19 cellular contexts compared by ENCODE assay signal in the genomic region with DNA sequence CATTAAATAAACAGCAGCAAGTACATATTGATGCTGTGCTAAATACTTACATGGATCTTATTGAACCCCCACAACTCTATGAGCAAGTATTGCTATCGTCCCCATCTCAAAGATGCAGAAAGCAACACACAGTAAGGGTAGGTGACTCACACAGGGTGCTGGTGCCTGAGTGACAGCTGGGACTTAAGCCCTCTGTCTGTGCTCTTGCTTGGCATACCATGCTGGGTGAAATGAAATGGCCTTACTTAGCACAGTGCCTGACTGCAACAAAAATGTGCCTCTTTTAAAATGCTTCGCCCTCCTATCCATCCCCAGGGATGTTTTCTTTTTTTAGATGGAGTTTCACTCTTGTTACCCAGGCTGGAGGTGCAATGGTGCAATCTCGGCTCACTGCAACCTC. TPM values are rescaled to one million over a fixed set of nuclear protein-coding genes. Genes with fewer than 3 reads are reported as not detected.
DNase-seq lines count a peak whose midpoint lies in the region; ATAC-seq, FAIRE-seq and TF ChIP-seq lines count a peak whose summit lies in the region.
"Had no signal": no experiment of that assay in that cellular context is flagged by ENCODE, and none has a peak within 500 bp of the region (broad histone marks: within the 10 kb centered on the region; RNA-seq: fewer than 3 reads in every experiment).

No MANE protein-coding gene starts in this region.

- H3K4me2 ChIP-seq in K562 (ENCODE audit: insufficient read depth, low read length) = no peak overlapping the region

- H3K9ac ChIP-seq in K562 (ENCODE audit: insufficient read depth in 1 of 2, low read depth in 2 of 2, low read length in 2 of 2) = no peak overlapping the region

- CTCF ChIA-PET in K562 (lab: Yijun Ruan, JAX; ENCODE audit: low intra/inter-chr PET ratio) = no interaction called here

- peak overlapping the region; percentile 63 for H3K27ac Mint-ChIP-seq in activated naive CD8-positive, alpha-beta T cell treated with anti-CD3 and anti-CD28 coated beads, Interleukin-2, amount 10 ng/mL, durations not matched to agents 7 days and 5 days
- H3K27ac Mint-ChIP-seq in activated naive CD8-positive, alpha-beta T cell treated with anti-CD3 and anti-CD28 coated beads for 36 hours = no peak overlapping the region

- H3K27me3 ChIP-seq in K562 (ENCODE audit: control insufficient read depth in 2 of 2, insufficient read depth in 2 of 2, low read length in 2 of 2) = no peaks in the 10 kb centered on the region
- H3K27me3 ChIP-seq: ascending aorta, neutrophil, spleen had no signal

- intact Hi-C loops in K562 (cut with micrococcal nuclease) = no loop called here

- peaks cover 0 to 4% of the 10 kb centered on the region in 2 experiments; a peak in 1 of 5 replicates for H3K4me1 ChIP-seq in K562 (replicated peaks in 1 of 2; ENCODE audit: control insufficient read depth in 2 of 2, insufficient read depth in 2 of 2, low read length in 2 of 2)

- H2AFZ ChIP-seq in K562 (ENCODE audit: low read depth, low read length) = no peak overlapping the region

- H3K27ac ChIP-seq in K562 (ENCODE audit: extremely low read depth, low read depth, low read length) = no peak overlapping the region
- H3K27ac ChIP-seq: ascending aorta, neutrophil, spleen had no signal

- no peaks in the 10 kb centered on the region for H3K9me1 ChIP-seq in K562 (ENCODE audit: control insufficient read depth, insufficient read depth, low read length)

- H3K36me3 ChIP-seq in K562 (ENCODE audit: control insufficient read depth, insufficient read depth, low read length) = peaks cover 27% of the 10 kb centered on the region; the same call in 1 of the 3 replicates
- H3K36me3 ChIP-seq: ascending aorta had no signal

- H3K79me2 ChIP-seq in K562 (ENCODE audit: control insufficient read depth, insufficient read depth, low read length) = no peaks in the 10 kb centered on the region

- no peaks in the 10 kb centered on the region for H4K20me1 ChIP-seq in K562 (replicated peaks; ENCODE audit: control insufficient read depth, insufficient read depth, low read length)

- FAIRE-seq in K562 (lab: Jason Lieb, UNC) = no peak
- FAIRE-seq: TTC549 had no signal

- in situ Hi-C loops in K562 (cut with MboI) = no loop called here

- no peak for TF ChIP-seq RAD21 in K562 (CRISPR knock-in tag; conservative IDR thresholded peaks at IDR 0.05 in 1 of 2, IDR thresholded peaks at IDR 0.05 in 1 of 2)

- ATAC-seq in activated naive CD8-positive, alpha-beta T cell treated with anti-CD3 and anti-CD28 coated beads, Interleukin-2, amount 10 ng/mL, durations not matched to agents 7 days and 5 days (ENCODE audit: low read depth) = no peak
- ATAC-seq in K562 = no peak

- no peak overlapping the region for H3K4me3 ChIP-seq in K562
- H3K4me3 ChIP-seq: ascending aorta, spleen had no signal

- no peaks in the 10 kb centered on the region for H3K9me3 ChIP-seq in K562 (replicated peaks; ENCODE audit: control insufficient read depth, insufficient read depth, low read depth, low read length)
- H3K9me3 ChIP-seq: ascending aorta, neutrophil, spleen had no signal

- no peak for DNase-seq in activated naive CD8-positive, alpha-beta T cell treated with anti-CD3 and anti-CD28 coated beads, Interleukin-2, amount 10 ng/mL, durations not matched to agents 7 days and 5 days
- DNase-seq in activated naive CD8-positive, alpha-beta T cell treated with anti-CD3 and anti-CD28 coated beads for 36 hours = no peak
- peak; percentile 35 for DNase-seq in M059J (ENCODE audit: low read depth)
- DNase-seq in K562 (ENCODE audit: extremely low read depth in 1 of 4, low spot score in 3 of 4) = no peak
- no peak for DNase-seq in foreskin melanocyte
- DNase-seq in NCI-H510A treated with DMSO at 0.1 percent for 48 hours (lab: John Stamatoyannopoulos, UW) = no peak
- DNase-seq in activated CD4-positive, alpha-beta T cell treated with anti-CD3 and anti-CD28 coated beads for 4 hours = no peak
- no peak for DNase-seq in GM10266 (ENCODE audit: extremely low spot score)
- DNase-seq: activated CD4-positive, alpha-beta T cell treated with anti-CD3 and anti-CD28 coated beads, Interleukin-2, amount 50 U/mL, for 1 hour; GOT3; head of caudate nucleus; immature natural killer cell; NCI-H1436 treated with DMSO at 0.1 percent for 48 hours; NCI-H226 had no signal

- WGBS in K562 (ENCODE audit: insufficient coverage, low coverage, missing lambda C conversion rate) = 51% methylated on average over 2 of the region's 3 CpGs

- H3K27me3 Mint-ChIP-seq in activated naive CD8-positive, alpha-beta T cell treated with anti-CD3 and anti-CD28 coated beads, Interleukin-2, amount 10 ng/mL, durations not matched to agents 7 days and 5 days = no peaks in the 10 kb centered on the region
- no peaks in the 10 kb centered on the region for H3K27me3 Mint-ChIP-seq in activated naive CD8-positive, alpha-beta T cell treated with anti-CD3 and anti-CD28 coated beads for 36 hours

- H3K4me3 Mint-ChIP-seq in activated naive CD8-positive, alpha-beta T cell treated with anti-CD3 and anti-CD28 coated beads, Interleukin-2, amount 10 ng/mL, durations not matched to agents 7 days and 5 days = no peak overlapping the region
- H3K4me3 Mint-ChIP-seq in activated naive CD8-positive, alpha-beta T cell treated with anti-CD3 and anti-CD28 coated beads for 36 hours = no peak overlapping the region
- H3K4me3 Mint-ChIP-seq: immature natural killer cell had no signal

- no peak for TF ChIP-seq POLR2A in K562 (conservative IDR thresholded peaks at IDR 0.05)

- TF ChIP-seq CTCF in K562 (IDR thresholded peaks at IDR 0.05 in 2 of 3, conservative IDR thresholded peaks at IDR 0.05 in 1 of 3; ENCODE audit: insufficient read depth in 2 of 3, low read depth in 1 of 3, low read length in 3 of 3) (no peak), GM10266 (IDR thresholded peaks at IDR 0.05; ENCODE audit: control insufficient read depth, insufficient read depth, low read depth, missing control alignments) (no peak)

- POLR2A ChIA-PET in activated naive CD8-positive, alpha-beta T cell treated with anti-CD3 and anti-CD28 coated beads, Interleukin-2, amount 10 ng/mL, durations not matched to agents 7 days and 5 days (lab: Charles Lee) = no interaction called here
- POLR2A ChIA-PET in K562 (lab: Yijun Ruan, JAX) = interaction anchor here (0.5 kb wide), 1 partner anchor 349 kb away, joined by 3 read pairs; no protein-coding TSS in a partner anchor

- peaks cover 16% of the 10 kb centered on the region for H3K36me3 Mint-ChIP-seq in activated naive CD8-positive, alpha-beta T cell treated with anti-CD3 and anti-CD28 coated beads, Interleukin-2, amount 10 ng/mL, durations not matched to agents 7 days and 5 days
- peaks cover 7% of the 10 kb centered on the region for H3K36me3 Mint-ChIP-seq in activated naive CD8-positive, alpha-beta T cell treated with anti-CD3 and anti-CD28 coated beads for 36 hours

- TF ChIP-seq EP300 in K562 (IDR thresholded peaks at IDR 0.05; ENCODE audit: low read length) = no peak

- peaks cover 2% of the 10 kb centered on the region for H3K4me1 Mint-ChIP-seq in activated naive CD8-positive, alpha-beta T cell treated with anti-CD3 and anti-CD28 coated beads, Interleukin-2, amount 10 ng/mL, durations not matched to agents 7 days and 5 days
- no peaks in the 10 kb centered on the region for H3K4me1 Mint-ChIP-seq in activated naive CD8-positive, alpha-beta T cell treated with anti-CD3 and anti-CD28 coated beads for 36 hours
- H3K4me1 Mint-ChIP-seq: immature natural killer cell had no signal

- no TSS peak for BruUV-seq in K562 (replicated peaks; lab: Mats Ljungman, UMichigan)

- H3K9me3 Mint-ChIP-seq in activated naive CD8-positive, alpha-beta T cell treated with anti-CD3 and anti-CD28 coated beads, Interleukin-2, amount 10 ng/mL, durations not matched to agents 7 days and 5 days = no peaks in the 10 kb centered on the region
- no peaks in the 10 kb centered on the region for H3K9me3 Mint-ChIP-seq in activated naive CD8-positive, alpha-beta T cell treated with anti-CD3 and anti-CD28 coated beads for 36 hours
- H3K9me3 Mint-ChIP-seq: immature natural killer cell had no signal

RNA-seq across cellular contexts. Expression of a gene that starts 0.8 kb away (rescaled TPM):
- under 1 TPM in 1 of 2 experiments, not detected in 1; 0.34 TPM for total RNA-seq in activated naive CD8-positive, alpha-beta T cell treated with anti-CD3 and anti-CD28 coated beads, Interleukin-2, amount 10 ng/mL, durations not matched to agents 7 days and 5 days
- not detected for total RNA-seq in activated naive CD8-positive, alpha-beta T cell treated with anti-CD3 and anti-CD28 coated beads for 36 hours
- total RNA-seq in M059J (2014; rRNA removed; shearing (Covaris generic)) = not detected in 2 replicates
- total RNA-seq in K562 (2011; cell fraction: chromatin; rRNA removed; ENCODE audit: low replicate concordance) = not detected in 2 replicates
- not detected in 2 replicates for total RNA-seq in K562 (2011; cell fraction: nucleolus; rRNA removed)
- not detected in 2 replicates for total RNA-seq in K562 (2011; cell fraction: nucleoplasm; rRNA removed)
- total RNA-seq in K562 (2014; rRNA removed) (not detected in 2 replicates), K562 (2014; rRNA removed; fragmentation: Illumina TruSeq; extraction: Trizol) (not detected in 2 replicates), K562 (2015; rRNA removed; fragmentation: Illumina TruSeq; extraction: Trizol) (not detected in 2 replicates), K562 (2021) (not detected in 2 replicates)
- polyA plus RNA-seq in K562 (2011; rRNA removed) (not detected in 2 replicates), K562 (2014; fragmentation: Illumina TruSeq; extraction: Trizol) (not detected in 2 replicates), K562 (2014; fragmentation: Nextera tagmentation; extraction: Ambion mirVana) (not detected), K562 (2014; rRNA removed) (not detected in 2 replicates)
- not detected in 2 replicates for polyA plus RNA-seq in K562 (2011; cell fraction: cytosol; rRNA removed)
- polyA plus RNA-seq in K562 (2011; cell fraction: nucleus; rRNA removed) = not detected in 2 replicates
- polyA plus RNA-seq in K562 (2012) = 0.08 and 0.30 TPM in 2 replicates
- not detected in 2 replicates for polyA minus RNA-seq in K562 (2011; rRNA and poly(A)+ RNA removed)
- polyA minus RNA-seq in K562 (2011; cell fraction: cytosol; rRNA and poly(A)+ RNA removed) = not detected in 2 replicates
- polyA minus RNA-seq in K562 (2011; cell fraction: nucleus; rRNA and poly(A)+ RNA removed) = not detected in 2 replicates
- total RNA-seq: ascending aorta, liver, spleen had no signal
- polyA plus RNA-seq: immature natural killer cell, liver, spleen had no signal

RNA-seq across cellular contexts. Expression of a gene that starts 20.9 kb away (rescaled TPM):
- total RNA-seq in activated naive CD8-positive, alpha-beta T cell treated with anti-CD3 and anti-CD28 coated beads, Interleukin-2, amount 10 ng/mL, durations not matched to agents 7 days and 5 days = 10 to 100 TPM; 73.9 to 86.9 TPM
- 10 to 100 TPM; 80.5 to 86.5 TPM for total RNA-seq in activated naive CD8-positive, alpha-beta T cell treated with anti-CD3 and anti-CD28 coated beads for 36 hours
- total RNA-seq in M059J (2014; rRNA removed; shearing (Covaris generic)) = 45.5 and 67.5 TPM in 2 replicates
- total RNA-seq in K562 (2011; cell fraction: chromatin; rRNA removed; ENCODE audit: low replicate concordance) = 74.0 and 78.2 TPM in 2 replicates
- 35.1 and 39.2 TPM in 2 replicates for total RNA-seq in K562 (2011; cell fraction: nucleolus; rRNA removed)
- 40.6 and 51.8 TPM in 2 replicates for total RNA-seq in K562 (2011; cell fraction: nucleoplasm; rRNA removed)
- total RNA-seq in K562 (2014; rRNA removed) (16.8 and 21.5 TPM in 2 replicates), K562 (2014; rRNA removed; fragmentation: Illumina TruSeq; extraction: Trizol) (15.7 and 17.2 TPM in 2 replicates), K562 (2015; rRNA removed; fragmentation: Illumina TruSeq; extraction: Trizol) (18.1 and 18.6 TPM in 2 replicates), K562 (2021) (34.2 and 42.8 TPM in 2 replicates)
- polyA plus RNA-seq in K562 (2011; rRNA removed) (10.5 and 14.1 TPM in 2 replicates), K562 (2014; fragmentation: Illumina TruSeq; extraction: Trizol) (41.7 and 46.9 TPM in 2 replicates), K562 (2014; fragmentation: Nextera tagmentation; extraction: Ambion mirVana) (1 to 10 TPM; 8.9 to 9.5 TPM), K562 (2014; rRNA removed) (18.5 and 18.7 TPM in 2 replicates)
- 14.0 and 14.7 TPM in 2 replicates for polyA plus RNA-seq in K562 (2011; cell fraction: cytosol; rRNA removed)
- polyA plus RNA-seq in K562 (2011; cell fraction: nucleus; rRNA removed) = 25.1 and 36.9 TPM in 2 replicates
- polyA plus RNA-seq in K562 (2012) = 29.6 and 36.5 TPM in 2 replicates
- 16.2 and 20.7 TPM in 2 replicates for polyA minus RNA-seq in K562 (2011; rRNA and poly(A)+ RNA removed)
- 20.0 and 22.3 TPM in 2 replicates for polyA minus RNA-seq in K562 (2011; cell fraction: cytosol; rRNA and poly(A)+ RNA removed)
- 12.3 and 17.5 TPM in 2 replicates for polyA minus RNA-seq in K562 (2011; cell fraction: nucleus; rRNA and poly(A)+ RNA removed)
- total RNA-seq: ascending aorta had no signal

RNA-seq across cellular contexts. Expression of a gene that starts 21.0 kb away (rescaled TPM):
- total RNA-seq in activated naive CD8-positive, alpha-beta T cell treated with anti-CD3 and anti-CD28 coated beads, Interleukin-2, amount 10 ng/mL, durations not matched to agents 7 days and 5 days = 10 to 100 TPM; 50.3 to 53.8 TPM
- total RNA-seq in activated naive CD8-positive, alpha-beta T cell treated with anti-CD3 and anti-CD28 coated beads for 36 hours = 10 to 100 TPM; 51.4 to 65.7 TPM
- total RNA-seq in M059J (2014; rRNA removed; shearing (Covaris generic)) = 68.6 and 69.4 TPM in 2 replicates
- 10.8 and 16.2 TPM in 2 replicates for total RNA-seq in K562 (2011; cell fraction: chromatin; rRNA removed; ENCODE audit: low replicate concordance)
- 9.8 and 11.3 TPM in 2 replicates for total RNA-seq in K562 (2011; cell fraction: nucleolus; rRNA removed)
- 12.3 and 16.2 TPM in 2 replicates for total RNA-seq in K562 (2011; cell fraction: nucleoplasm; rRNA removed)
- total RNA-seq in K562 (2014; rRNA removed) = 27.0 and 28.2 TPM in 2 replicates
- 28.8 and 33.4 TPM in 2 replicates for total RNA-seq in K562 (2014; rRNA removed; fragmentation: Illumina TruSeq; extraction: Trizol)
- 29.1 and 29.6 TPM in 2 replicates for total RNA-seq in K562 (2015; rRNA removed; fragmentation: Illumina TruSeq; extraction: Trizol)
- 21.8 and 25.2 TPM in 2 replicates for total RNA-seq in K562 (2021)
- 53.9 and 62.7 TPM in 2 replicates for polyA plus RNA-seq in K562 (2011; rRNA removed)
- 42.3 and 46.3 TPM in 2 replicates for polyA plus RNA-seq in K562 (2011; cell fraction: cytosol; rRNA removed)
- polyA plus RNA-seq in K562 (2011; cell fraction: nucleus; rRNA removed) = 12.5 and 14.1 TPM in 2 replicates
- 21.0 and 31.4 TPM in 2 replicates for polyA plus RNA-seq in K562 (2012)
- polyA plus RNA-seq in K562 (2014; fragmentation: Illumina TruSeq; extraction: Trizol) = 40.3 and 45.4 TPM in 2 replicates
- 10 to 100 TPM; 20.8 to 30.7 TPM for polyA plus RNA-seq in K562 (2014; fragmentation: Nextera tagmentation; extraction: Ambion mirVana)
- polyA plus RNA-seq in K562 (2014; rRNA removed) = 27.3 and 29.5 TPM in 2 replicates
- 19.8 and 25.2 TPM in 2 replicates for polyA minus RNA-seq in K562 (2011; rRNA and poly(A)+ RNA removed)
- polyA minus RNA-seq in K562 (2011; cell fraction: cytosol; rRNA and poly(A)+ RNA removed) = 19.8 and 21.4 TPM in 2 replicates
- 3.6 and 6.2 TPM in 2 replicates for polyA minus RNA-seq in K562 (2011; cell fraction: nucleus; rRNA and poly(A)+ RNA removed)

RNA-seq across cellular contexts. Expression of a gene that starts 21.2 kb away (rescaled TPM):
- total RNA-seq in activated naive CD8-positive, alpha-beta T cell treated with anti-CD3 and anti-CD28 coated beads, Interleukin-2, amount 10 ng/mL, durations not matched to agents 7 days and 5 days = not detected
- not detected for total RNA-seq in activated naive CD8-positive, alpha-beta T cell treated with anti-CD3 and anti-CD28 coated beads for 36 hours
- total RNA-seq in M059J (2014; rRNA removed; shearing (Covaris generic)) = not detected in 2 replicates
- 0.16 TPM in 1 of 2 replicates, not detected in the other for total RNA-seq in K562 (2011; cell fraction: chromatin; rRNA removed; ENCODE audit: low replicate concordance)
- not detected in 2 replicates for total RNA-seq in K562 (2011; cell fraction: nucleolus; rRNA removed)
- not detected in 2 replicates for total RNA-seq in K562 (2011; cell fraction: nucleoplasm; rRNA removed)
- total RNA-seq in K562 (2014; rRNA removed) = not detected in 2 replicates
- not detected in 2 replicates for total RNA-seq in K562 (2014; rRNA removed; fragmentation: Illumina TruSeq; extraction: Trizol)
- total RNA-seq in K562 (2015; rRNA removed; fragmentation: Illumina TruSeq; extraction: Trizol) = not detected in 2 replicates
- not detected in 2 replicates for total RNA-seq in K562 (2021)
- polyA plus RNA-seq in K562 (2011; rRNA removed) = 0.03 TPM in 1 of 2 replicates, not detected in the other
- polyA plus RNA-seq in K562 (2011; cell fraction: cytosol; rRNA removed) = not detected in 2 replicates
- polyA plus RNA-seq in K562 (2011; cell fraction: nucleus; rRNA removed) = not detected in 2 replicates
- polyA plus RNA-seq in K562 (2012) = 0.72 and 0.83 TPM in 2 replicates
- polyA plus RNA-seq in K562 (2014; fragmentation: Illumina TruSeq; extraction: Trizol) = not detected in 2 replicates
- polyA plus RNA-seq in K562 (2014; fragmentation: Nextera tagmentation; extraction: Ambion mirVana) = under 1 TPM; 0.07 to 0.10 TPM
- not detected in 2 replicates for polyA plus RNA-seq in K562 (2014; rRNA removed)
- polyA minus RNA-seq in K562 (2011; rRNA and poly(A)+ RNA removed) = not detected in 2 replicates
- polyA minus RNA-seq in K562 (2011; cell fraction: cytosol; rRNA and poly(A)+ RNA removed) = not detected in 2 replicates
- polyA minus RNA-seq in K562 (2011; cell fraction: nucleus; rRNA and poly(A)+ RNA removed) = not detected in 2 replicates

RNA-seq across cellular contexts. Expression of a gene that starts 34.6 kb away (rescaled TPM):
- total RNA-seq in activated naive CD8-positive, alpha-beta T cell treated with anti-CD3 and anti-CD28 coated beads, Interleukin-2, amount 10 ng/mL, durations not matched to agents 7 days and 5 days = 1 to 10 TPM; 8.1 TPM
- 1 to 10 TPM; 5.6 to 6.2 TPM for total RNA-seq in activated naive CD8-positive, alpha-beta T cell treated with anti-CD3 and anti-CD28 coated beads for 36 hours
- total RNA-seq in M059J (2014; rRNA removed; shearing (Covaris generic)) = 33.5 and 37.8 TPM in 2 replicates
- total RNA-seq in K562 (2011; cell fraction: chromatin; rRNA removed; ENCODE audit: low replicate concordance) = 6.6 and 12.0 TPM in 2 replicates
- total RNA-seq in K562 (2011; cell fraction: nucleolus; rRNA removed) = 5.4 and 5.5 TPM in 2 replicates
- 6.8 and 7.4 TPM in 2 replicates for total RNA-seq in K562 (2011; cell fraction: nucleoplasm; rRNA removed)
- total RNA-seq in K562 (2014; rRNA removed) (6.0 and 6.9 TPM in 2 replicates), K562 (2014; rRNA removed; fragmentation: Illumina TruSeq; extraction: Trizol) (6.3 and 7.3 TPM in 2 replicates), K562 (2015; rRNA removed; fragmentation: Illumina TruSeq; extraction: Trizol) (6.9 and 7.1 TPM in 2 replicates), K562 (2021) (6.7 and 7.4 TPM in 2 replicates)
- polyA plus RNA-seq in K562 (2011; rRNA removed) (10.9 and 13.5 TPM in 2 replicates), K562 (2014; fragmentation: Illumina TruSeq; extraction: Trizol) (9.8 and 13.3 TPM in 2 replicates), K562 (2014; fragmentation: Nextera tagmentation; extraction: Ambion mirVana) (1 to 10 TPM; 3.6 to 8.8 TPM), K562 (2014; rRNA removed) (6.7 and 7.3 TPM in 2 replicates)
- 10.5 and 11.6 TPM in 2 replicates for polyA plus RNA-seq in K562 (2011; cell fraction: cytosol; rRNA removed)
- 13.1 and 13.7 TPM in 2 replicates for polyA plus RNA-seq in K562 (2011; cell fraction: nucleus; rRNA removed)
- 7.4 and 8.0 TPM in 2 replicates for polyA plus RNA-seq in K562 (2012)
- 7.4 and 7.9 TPM in 2 replicates for polyA minus RNA-seq in K562 (2011; rRNA and poly(A)+ RNA removed)
- polyA minus RNA-seq in K562 (2011; cell fraction: cytosol; rRNA and poly(A)+ RNA removed) = 5.4 and 7.3 TPM in 2 replicates
- polyA minus RNA-seq in K562 (2011; cell fraction: nucleus; rRNA and poly(A)+ RNA removed) = 2.0 and 3.6 TPM in 2 replicates
